ENCODE assay signal across 11 cellular contexts in genomic region chr1:82019512-82019911, GRCh38.
"Had no signal": no experiment of that assay in that cellular context is flagged by ENCODE, and none has a peak within 500 bp of the region (broad histone marks: within the 10 kb centered on the region; RNA-seq: fewer than 3 reads in every experiment).

No MANE protein-coding gene starts in this region.

- H3K4me3 ChIP-seq: GM23248, HAP-1 had no signal

- H3K27ac Mint-ChIP-seq: HFFc6, IgD-negative memory B cell had no signal

- H3K9me3 ChIP-seq: HAP-1 had no signal

- FAIRE-seq: HepG2 had no signal

- H3K36me3 Mint-ChIP-seq: IgD-negative memory B cell had no signal

- H3K4me3 Mint-ChIP-seq: HFFc6, IgD-negative memory B cell had no signal

- DNase-seq: GM23248, GOT3, H7, HFFc6, KBM-7 had no signal

- H3K27me3 Mint-ChIP-seq: IgD-negative memory B cell had no signal

- H3K4me1 ChIP-seq: HAP-1 had no signal

- H3K27ac ChIP-seq: GM23248, HL-60, KMS-11 had no signal

- H3K4me1 Mint-ChIP-seq: IgD-negative memory B cell had no signal

- H3K36me3 ChIP-seq: HAP-1 had no signal

- ATAC-seq: HCT116, HepG2 had no signal
